Comparison of ENCODE assay signal across 9 cellular contexts in genomic region chr16:89565256-89565505, GRCh38. TPM values are rescaled to one million over a fixed set of nuclear protein-coding genes. Genes with fewer than 3 reads are reported as not detected.
DNase-seq lines count a peak whose midpoint lies in the region; ATAC-seq and TF ChIP-seq lines count a peak whose summit lies in the region.
"Had no signal": no experiment of that assay in that cellular context is flagged by ENCODE, and none has a peak within 500 bp of the region (broad histone marks: within the 10 kb centered on the region; RNA-seq: fewer than 3 reads in every experiment).

No MANE protein-coding gene starts in this region.

- H3K9me3 ChIP-seq in PC-9 (ENCODE audit: insufficient read depth, low read depth): no peaks in the 10 kb centered on the region

- H3K4me1 Mint-ChIP-seq in effector memory CD8-positive, alpha-beta T cell (ENCODE audit: low read depth in 2 of 2): peaks cover 44 to 45% of the 10 kb centered on the region in 2 donors
- peaks cover 49% of the 10 kb centered on the region for H3K4me1 Mint-ChIP-seq in osteocyte (ENCODE audit: unreplicated experiment)

- H3K4me2 ChIP-seq in PC-9: peak overlapping the region; percentile 98

- H3K27ac ChIP-seq in PC-9: peak overlapping the region; percentile 70

- H3K79me2 ChIP-seq in PC-9 (ENCODE audit: low read depth): peaks cover 41% of the 10 kb centered on the region

- peaks cover 49% of the 10 kb centered on the region for H4K20me1 ChIP-seq in PC-9 (ENCODE audit: insufficient read depth)

- H3K9me2 ChIP-seq in PC-9 (ENCODE audit: insufficient read depth): no peaks in the 10 kb centered on the region

- peak overlapping the region; percentile 63 to 72 for H3K4me3 Mint-ChIP-seq in effector memory CD8-positive, alpha-beta T cell
- H3K4me3 Mint-ChIP-seq in osteocyte (ENCODE audit: unreplicated experiment): no peak overlapping the region

- peaks cover 33% of the 10 kb centered on the region for H3K36me3 ChIP-seq in PC-9 (ENCODE audit: low read depth)

- H3K27ac Mint-ChIP-seq in effector memory CD8-positive, alpha-beta T cell: peak overlapping the region; percentile 50 to 67
- peak overlapping the region; percentile 14 for H3K27ac Mint-ChIP-seq in osteocyte (ENCODE audit: unreplicated experiment)

- peaks cover 0 to 3% of the 10 kb centered on the region in 2 donors for H3K27me3 Mint-ChIP-seq in effector memory CD8-positive, alpha-beta T cell
- H3K27me3 Mint-ChIP-seq in osteocyte (ENCODE audit: unreplicated experiment): no peaks in the 10 kb centered on the region

- H3K36me3 Mint-ChIP-seq in effector memory CD8-positive, alpha-beta T cell (ENCODE audit: insufficient read depth): peaks cover 55% of the 10 kb centered on the region
- peaks cover 35% of the 10 kb centered on the region for H3K36me3 Mint-ChIP-seq in osteocyte (ENCODE audit: unreplicated experiment)

- H3K27me3 ChIP-seq in PC-9 (ENCODE audit: insufficient read depth, low read depth): no peaks in the 10 kb centered on the region

- TF ChIP-seq CTCF in PC-9 (conservative IDR thresholded peaks at IDR 0.05) (no peak), osteocyte (IDR thresholded peaks at IDR 0.05) (no peak)

- no peak for ATAC-seq in effector memory CD8-positive, alpha-beta T cell (replicated peaks)

- intact Hi-C loops in PC-9 (cut with micrococcal nuclease; ENCODE audit: unreplicated experiment): no loop called here

- POLR2A ChIA-PET in PC-9 (lab: Charles Lee; ENCODE audit: unreplicated experiment): interaction anchor here (0.6 to 0.7 kb wide), 3 partner anchors 57 to 318 kb away, joined by 4 to 8 read pairs (median 5); no protein-coding TSS in a partner anchor

- peak overlapping the region; percentile 45; the same call in 1 of the 2 replicates for H3K4me3 ChIP-seq in PC-9

- peaks cover 65% of the 10 kb centered on the region for H3F3A ChIP-seq in PC-9 (ENCODE audit: insufficient read depth, low read depth)

- CTCF ChIA-PET in PC-9 (lab: Charles Lee): no interaction called here

- no peaks in the 10 kb centered on the region for H3K9me3 Mint-ChIP-seq in effector memory CD8-positive, alpha-beta T cell
- no peaks in the 10 kb centered on the region for H3K9me3 Mint-ChIP-seq in osteocyte (ENCODE audit: unreplicated experiment)

- no TSS peak for BruUV-seq in PC-9 (replicated peaks; lab: Mats Ljungman, UMichigan)

- DNase-seq in NCI-H2171 (lab: John Stamatoyannopoulos, UW) (peak; percentile 56), NCI-H2171 treated with DMSO at 0.1 percent for 48 hours (lab: John Stamatoyannopoulos, UW) (no peak), PC-9 (peak; percentile 62 to 77), osteocyte (ENCODE audit: extremely low spot score, unreplicated experiment) (no peak), DMS153 (lab: John Stamatoyannopoulos, UW) (no peak), NCI-H69 (lab: John Stamatoyannopoulos, UW) (no peak)
- DNase-seq in effector memory CD8-positive, alpha-beta T cell: no peak
- DNase-seq in activated CD8-positive, alpha-beta memory T cell treated with anti-CD3 and anti-CD28 coated beads, Interleukin-2, amount 50 U/mL, for 48 hours: no peak

- no peak overlapping the region for H2AFZ ChIP-seq in PC-9

- H3K4me1 ChIP-seq in PC-9 (replicated peaks; ENCODE audit: insufficient read depth): peaks cover 41% of the 10 kb centered on the region

RNA-seq across cellular contexts. Expression of gene RPL13, which starts 4.7 kb away (rescaled TPM):
- total RNA-seq in PC-9 (2021): 2,045 and 3,124 TPM in 2 replicates
- 1,759 and 1,785 TPM in 2 replicates for total RNA-seq in osteocyte

RNA-seq across cellular contexts. Expression of gene CPNE7, which starts 10.4 kb away (rescaled TPM):
- total RNA-seq in PC-9 (2021): 19.5 and 27.8 TPM in 2 replicates
- 19.7 and 23.6 TPM in 2 replicates for total RNA-seq in osteocyte
- total RNA-seq: Right ventricle myocardium inferior had no signal

RNA-seq across cellular contexts. Expression of gene DPEP1, which starts 48.3 kb away (rescaled TPM):
- total RNA-seq in PC-9 (2021) (not detected in 2 replicates), osteocyte (not detected in 2 replicates)
- total RNA-seq: Right ventricle myocardium inferior had no signal

RNA-seq across cellular contexts. Expression of gene SPG7, which starts 57.0 kb away (rescaled TPM):
- 160 and 198 TPM in 2 replicates for total RNA-seq in PC-9 (2021)
- total RNA-seq in osteocyte: 113 and 125 TPM in 2 replicates

Comparison
In these comparisons a context has a peak if more than half of its experiments do, and no peak if none do; other contexts are left out.
1. DNase-seq: peak in NCI-H2171 (single experiment) and PC-9 (2 of 2); none in NCI-H2171 treated with DMSO at 0.1 percent for 48 hours (single experiment), effector memory CD8-positive, alpha-beta T cell (0 of 3), osteocyte (single experiment), DMS153 (single experiment), activated CD8-positive, alpha-beta memory T cell treated with anti-CD3 and anti-CD28 coated beads, Interleukin-2, amount 50 U/mL, for 48 hours (single experiment) and NCI-H69 (single experiment).